8 cellular contexts compared by ENCODE assay signal in genomic region chr3:14780927-14781507, GRCh38. TPM values are rescaled to one million over a fixed set of nuclear protein-coding genes. Genes with fewer than 3 reads are reported as not detected.
DNase-seq lines count a peak whose midpoint lies in the region; ATAC-seq and TF ChIP-seq lines count a peak whose summit lies in the region.

No MANE protein-coding gene starts in this region.

- H3K27me3 Mint-ChIP-seq in endodermal cell (ENCODE audit: insufficient read depth): peaks cover 3% of the 10 kb centered on the region
- peaks cover 5% of the 10 kb centered on the region for H3K27me3 Mint-ChIP-seq in CD8-positive, alpha-beta T cell (ENCODE audit: low read depth)

- H3K4me3 ChIP-seq in AG09309 (ENCODE audit: control insufficient read depth, low read depth, low read length) (no peak overlapping the region), PC-3 (ENCODE audit: low read length) (no peak overlapping the region), endodermal cell (ENCODE audit: low read length) (no peak overlapping the region)
- no peak overlapping the region for H3K4me3 ChIP-seq in CD8-positive, alpha-beta T cell (ENCODE audit: low read depth, low read length)

- no peak for DNase-seq in AG09309 (ENCODE audit: low read depth)
- DNase-seq in PC-3: peak; percentile 74
- peak; percentile 93 for DNase-seq in endodermal cell
- peak; percentile 23 for DNase-seq in myocyte (ENCODE audit: low read depth)
- DNase-seq in CD8-positive, alpha-beta T cell: no peak

- H3K9me3 Mint-ChIP-seq in endodermal cell: peaks cover 14% of the 10 kb centered on the region
- peaks cover 12% of the 10 kb centered on the region for H3K9me3 Mint-ChIP-seq in CD8-positive, alpha-beta T cell

- ATAC-seq in GM18498 (IDR thresholded peaks at IDR 0.05; ENCODE audit: unreplicated experiment) (peak; percentile 77), HG03354 (IDR thresholded peaks at IDR 0.05; ENCODE audit: poor library complexity, severe bottlenecking, unreplicated experiment) (peak; percentile 76), PC-3 (peak; percentile 99), HG02884 (IDR thresholded peaks at IDR 0.05; ENCODE audit: unreplicated experiment) (no peak)
- no peak for ATAC-seq in CD8-positive, alpha-beta T cell

- no peak overlapping the region for H3K27ac Mint-ChIP-seq in endodermal cell
- no peak overlapping the region for H3K27ac Mint-ChIP-seq in CD8-positive, alpha-beta T cell

- BruUV-seq in PC-3 (replicated peaks; lab: Mats Ljungman, UMichigan): no TSS peak

- WGBS in endodermal cell (ENCODE audit: insufficient coverage in 1 of 2, insufficient read length in 1 of 2), 2 experiments: 39 to 41% methylated on average over 8 to 12 of the region's 12 CpGs

- H3F3A ChIP-seq in PC-3 (ENCODE audit: low read length, unreplicated experiment): no peaks in the 10 kb centered on the region

- H3K4me1 Mint-ChIP-seq in endodermal cell: no peaks in the 10 kb centered on the region
- H3K4me1 Mint-ChIP-seq in CD8-positive, alpha-beta T cell (ENCODE audit: low read depth): no peaks in the 10 kb centered on the region

- H3K4me3 Mint-ChIP-seq in endodermal cell: no peak overlapping the region
- H3K4me3 Mint-ChIP-seq in CD8-positive, alpha-beta T cell: no peak overlapping the region

- no peak overlapping the region; the same call in 1 of the 2 replicates for H3K4me2 ChIP-seq in PC-3 (ENCODE audit: low read length)

- H3K36me3 Mint-ChIP-seq in endodermal cell (ENCODE audit: low read depth): no peaks in the 10 kb centered on the region
- H3K36me3 Mint-ChIP-seq in CD8-positive, alpha-beta T cell: no peaks in the 10 kb centered on the region

- CTCF ChIA-PET in PC-3 (lab: Charles Lee): interaction anchor here (0.6 to 2.4 kb wide), 16 partner anchors 10 to 578 kb away, joined by 3 to 36 read pairs (median 4); partner anchors contain the start of gene CCDC174
- CTCF ChIA-PET in CD8-positive, alpha-beta T cell (lab: Charles Lee): no interaction called here

- H3K4me1 ChIP-seq in PC-3 (ENCODE audit: insufficient read depth, low read length) (no peaks in the 10 kb centered on the region), endodermal cell (ENCODE audit: control insufficient read depth, insufficient read depth, low read length) (no peaks in the 10 kb centered on the region)
- H3K4me1 ChIP-seq in CD8-positive, alpha-beta T cell (ENCODE audit: insufficient read depth, low read length): no peaks in the 10 kb centered on the region

- no peak overlapping the region for H2AFZ ChIP-seq in PC-3 (ENCODE audit: low read length)

- no peaks in the 10 kb centered on the region for H4K20me1 ChIP-seq in PC-3 (ENCODE audit: low read length)

- H3K36me3 ChIP-seq in PC-3 (ENCODE audit: low read depth, low read length) (no peaks in the 10 kb centered on the region), endodermal cell (ENCODE audit: control insufficient read depth, insufficient read depth, low read length) (no peaks in the 10 kb centered on the region)
- no peaks in the 10 kb centered on the region for H3K36me3 ChIP-seq in CD8-positive, alpha-beta T cell (ENCODE audit: insufficient read depth, low read length)

- intact Hi-C loops in PC-3 (cut with micrococcal nuclease): loop anchor here (1.0 to 5.0 kb wide), 3 partner anchors 108 to 579 kb away; no protein-coding TSS in a partner anchor
- intact Hi-C loops in CD8-positive, alpha-beta T cell (cut with DNase I, micrococcal nuclease): no loop called here

- H3K27ac ChIP-seq in PC-3 (ENCODE audit: low read length) (no peak overlapping the region), endodermal cell (ENCODE audit: low read depth, low read length) (no peak overlapping the region)
- H3K27ac ChIP-seq in CD8-positive, alpha-beta T cell (ENCODE audit: low read depth, low read length): no peak overlapping the region

- H3K9me2 ChIP-seq in PC-3 (replicated peaks; ENCODE audit: low read length): no peaks in the 10 kb centered on the region

- peak; percentile 66 for TF ChIP-seq CTCF in AG09309 (IDR thresholded peaks at IDR 0.05; ENCODE audit: control insufficient read depth, insufficient read depth, low read depth, low read length, missing control alignments)
- peak; percentile 95 for TF ChIP-seq CTCF in PC-3 (conservative IDR thresholded peaks at IDR 0.05; ENCODE audit: low read depth, low read length)
- TF ChIP-seq CTCF in endodermal cell (conservative IDR thresholded peaks at IDR 0.05): peak; percentile 91
- TF ChIP-seq CTCF in CD8-positive, alpha-beta T cell (IDR thresholded peaks at IDR 0.05): no peak

- H3K9me3 ChIP-seq in PC-3 (ENCODE audit: low read length) (peaks cover 6% of the 10 kb centered on the region; the same call in 1 of the 2 replicates), endodermal cell (ENCODE audit: control insufficient read depth, low read length) (peaks cover 8% of the 10 kb centered on the region)
- H3K9me3 ChIP-seq in CD8-positive, alpha-beta T cell (ENCODE audit: low read length): no peaks in the 10 kb centered on the region

- H3K9ac ChIP-seq in PC-3 (ENCODE audit: low read length): no peak overlapping the region
- H3K9ac ChIP-seq in endodermal cell (ENCODE audit: extremely low read depth, low read length, poor library complexity, severe bottlenecking): no peak overlapping the region

- H3K79me2 ChIP-seq in PC-3 (ENCODE audit: low read length): no peaks in the 10 kb centered on the region

- POLR2A ChIA-PET in PC-3 (lab: Charles Lee; ENCODE audit: unreplicated experiment): no interaction called here
- POLR2A ChIA-PET in CD8-positive, alpha-beta T cell (lab: Charles Lee): no interaction called here

- H3K27me3 ChIP-seq in PC-3 (ENCODE audit: low read length): no peaks in the 10 kb centered on the region
- H3K27me3 ChIP-seq in endodermal cell (ENCODE audit: control insufficient read depth, insufficient read depth, low read length, poor library complexity, severe bottlenecking): no peaks in the 10 kb centered on the region
- H3K27me3 ChIP-seq in CD8-positive, alpha-beta T cell (ENCODE audit: insufficient read depth, low read length): no peaks in the 10 kb centered on the region

RNA-seq across cellular contexts. Expression of gene FGD5, which starts 37.7 kb away (rescaled TPM):
- not detected in 2 replicates for total RNA-seq in PC-3 (2014; rRNA removed)
- 10 to 100 TPM; 15.3 to 17.0 TPM for total RNA-seq in endodermal cell
- polyA plus RNA-seq in endodermal cell (2013, experiment 1 of 2): 3.0 TPM
- 2.2 TPM for polyA plus RNA-seq in endodermal cell (2013, experiment 2 of 2)
- not detected in 2 replicates for total RNA-seq in myocyte
- polyA plus RNA-seq in myocyte (2012): 0.11 TPM
- not detected for total RNA-seq in CD8-positive, alpha-beta T cell

Comparison
In these comparisons a context has a peak if more than half of its experiments do, and no peak if none do; other contexts are left out.
1. DNase-seq: peak in PC-3 (single experiment), endodermal cell (single experiment) and myocyte (single experiment); none in AG09309 (single experiment) and CD8-positive, alpha-beta T cell (0 of 7).
2. ATAC-seq: peak in GM18498 (single experiment), HG03354 (single experiment) and PC-3 (single experiment); none in CD8-positive, alpha-beta T cell (single experiment) and HG02884 (single experiment).
3. RNA of gene FGD5, which starts 37.7 kb away (total RNA-seq): 15.3 to 17.0 TPM in endodermal cell; not detected in myocyte, not detected in PC-3 and not detected in CD8-positive, alpha-beta T cell; every median in the first group is over 10 times any median in the second.